Comparison of ENCODE assay signal across 2 cellular contexts in genomic region chr3:75737831-75738493, GRCh38.
TF ChIP-seq lines count a peak whose summit lies in the region.

No MANE protein-coding gene starts in this region.

TF ChIP-seq in H1, 55 proteins besides CTCF, POLR2A, EP300 and RAD21:
- TF ChIP-seq ZNF274 (IDR thresholded peaks at IDR 0.05; ENCODE audit: borderline replicate concordance, extremely low read depth, low read length) (peak; percentile 95), GTF2F1 (IDR thresholded peaks at IDR 0.05; ENCODE audit: borderline replicate concordance, low read depth, low read length) (0 out of 2 replicates have a peak, but pooled peaks have one; percentile 30), CBX8 (IDR thresholded peaks at IDR 0.05; ENCODE audit: borderline replicate concordance, low read depth, low read length) (no peak), YY1 (IDR thresholded peaks at IDR 0.05; ENCODE audit: low read depth, low read length) (no peak)

TF ChIP-seq in liver, 16 proteins besides CTCF, POLR2A, EP300 and RAD21:
- TF ChIP-seq YY1 (IDR thresholded peaks at IDR 0.05) (no peak), EGR1 (IDR thresholded peaks at IDR 0.05; ENCODE audit: low read depth in 2 of 2) (no peak), HNF4A (conservative IDR thresholded peaks at IDR 0.05) (no peak), ATF3 (IDR thresholded peaks at IDR 0.05) (no peak)
